ENCODE assay signal across 1 cellular context in genomic region chr17:81142301-81143199, GRCh38.
TF ChIP-seq lines count a peak whose summit lies in the region.

No MANE protein-coding gene starts in this region.

TF ChIP-seq in GM23338, 12 proteins besides CTCF, POLR2A, EP300 and RAD21 (continued from another document):
- no peak for TF ChIP-seq ZNF462 (CRISPR knock-in tag; IDR thresholded peaks at IDR 0.05)
- no peak for TF ChIP-seq ZNF331 (CRISPR knock-in tag; IDR thresholded peaks at IDR 0.05; ENCODE audit: low read depth)
- no peak for TF ChIP-seq NANOG (IDR thresholded peaks at IDR 0.05; ENCODE audit: borderline replicate concordance)
- TF ChIP-seq POLR2AphosphoS5 (IDR thresholded peaks at IDR 0.05; ENCODE audit: low read depth), result no peak
- no peak for TF ChIP-seq ETS1 (IDR thresholded peaks at IDR 0.05)
- TF ChIP-seq EZH2phosphoT487 (IDR thresholded peaks at IDR 0.05; ENCODE audit: unreplicated experiment), result no peak
- no peak for TF ChIP-seq ZNF114 (CRISPR knock-in tag; IDR thresholded peaks at IDR 0.05)
